In genomic region chr9:91905958-91906585, GRCh38 we compare ENCODE assay signal across 9 cellular contexts. TPM values are rescaled to one million over a fixed set of nuclear protein-coding genes. Genes with fewer than 3 reads are reported as not detected.
A peak's percentile ranks its signal among the peaks of the same experiment; 100 is the strongest.
DNase-seq lines count a peak whose midpoint lies in the region; ATAC-seq and TF ChIP-seq lines count a peak whose summit lies in the region.
"Had no signal": no experiment of that assay in that cellular context is flagged by ENCODE, and none has a peak within 500 bp of the region (broad histone marks: within the 10 kb centered on the region; RNA-seq: fewer than 3 reads in every experiment).

No MANE protein-coding gene starts in this region.

- intact Hi-C loops in heart right ventricle (cut with DNase I): no loop called here

- no peaks in the 10 kb centered on the region for H3K36me3 ChIP-seq in heart right ventricle

- peaks cover 0 to 39% (median 0%) of the 10 kb centered on the region in 9 donors for H3K4me1 ChIP-seq in heart right ventricle

- peak overlapping the region in 1 of 10 donors; percentile 71 for H3K27ac ChIP-seq in heart right ventricle

- TF ChIP-seq CTCF in AG10803 (conservative IDR thresholded peaks at IDR 0.05; ENCODE audit: low read length) (no peak), heart right ventricle (IDR thresholded peaks at IDR 0.05) (no peak)

- no peak for DNase-seq in AG10803 (ENCODE audit: low read depth)
- peak in 2 of 3 experiments; percentile 4 to 18 for DNase-seq in activated CD8-positive, alpha-beta memory T cell treated with anti-CD3 and anti-CD28 coated beads for 48 hours (ENCODE audit: low read depth in 2 of 3, low spot score in 2 of 3)
- DNase-seq in heart right ventricle: peak; percentile 8 to 40
- DNase-seq in stimulated activated CD4-positive, alpha-beta T cell treated with anti-CD3 and anti-CD28 coated beads, Interleukin-2, amount 100 ng/mL, for 4 hours (ENCODE audit: low read depth): peak; percentile 9
- DNase-seq in EL: no peak
- DNase-seq in NCI-H2171 treated with DMSO at 0.1 percent for 48 hours (lab: John Stamatoyannopoulos, UW): no peak

- peak; percentile 56 for ATAC-seq in HG03460 (IDR thresholded peaks at IDR 0.05; ENCODE audit: unreplicated experiment)
- ATAC-seq in heart right ventricle: peak in 6 of 8 donors; percentile 33 to 63 (median 57)
- no peak for ATAC-seq in HG03565 (IDR thresholded peaks at IDR 0.05; ENCODE audit: unreplicated experiment)

- H3K4me3 ChIP-seq in AG10803 (ENCODE audit: low read length) (peak overlapping the region; percentile 9; the same call in 1 of the 2 replicates), heart right ventricle (peak overlapping the region in 7 of 10 donors; percentile 3 to 39 (median 33))

- H3K27me3 ChIP-seq in heart right ventricle: peaks cover 0 to 27% (median 5%) of the 10 kb centered on the region in 7 donors

- no peaks in the 10 kb centered on the region for H3K9me3 ChIP-seq in heart right ventricle

- whole genome bisulfite sequencing in heart right ventricle, 2 donors: 43 to 46% methylated on average over 12 of the region's 12 CpGs

RNA-seq across cellular contexts. Expression of gene ROR2, which starts 44.0 kb away (rescaled TPM):
- total RNA-seq in heart right ventricle: 1 to 10 TPM in 1 of 10 donors, under 1 TPM in 9; 0.11 to 1.4 (median 0.43) TPM
- polyA plus RNA-seq in heart right ventricle: under 1 TPM; 0.44 to 0.49 TPM
- total RNA-seq: activated CD8-positive, alpha-beta memory T cell treated with anti-CD3 and anti-CD28 coated beads for 36 hours had no signal

Comparison
In these comparisons a context has a peak if more than half of its experiments do, and no peak if none do; other contexts are left out.
1. DNase-seq: peak in activated CD8-positive, alpha-beta memory T cell treated with anti-CD3 and anti-CD28 coated beads for 48 hours (2 of 3), heart right ventricle (2 of 2) and stimulated activated CD4-positive, alpha-beta T cell treated with anti-CD3 and anti-CD28 coated beads, Interleukin-2, amount 100 ng/mL, for 4 hours (single experiment); none in AG10803 (single experiment), EL (single experiment) and NCI-H2171 treated with DMSO at 0.1 percent for 48 hours (single experiment).